Comparison of ENCODE assay signal across 1 cellular context in genomic region chr1:161039154-161039545, GRCh38.
TF ChIP-seq lines count a peak whose summit lies in the region.

No MANE protein-coding gene starts in this region.

TF ChIP-seq in endothelial cell of umbilical vein, 7 proteins besides CTCF, POLR2A, EP300 and RAD21:
- TF ChIP-seq POLR2AphosphoS5 (IDR thresholded peaks at IDR 0.05; ENCODE audit: insufficient read depth, low read depth, low read length), result no peak
- TF ChIP-seq MYC (IDR thresholded peaks at IDR 0.05; ENCODE audit: low read depth, low read length), result no peak
- no peak for TF ChIP-seq FOS (IDR thresholded peaks at IDR 0.05; ENCODE audit: borderline replicate concordance, insufficient read depth, low read length)
